18 cellular contexts compared by ENCODE assay signal in genomic region chr2:238754259-238754658, GRCh38.
A peak's percentile ranks its signal among the peaks of the same experiment; 100 is the strongest.
DNase-seq lines count a peak whose midpoint lies in the region; ATAC-seq and TF ChIP-seq lines count a peak whose summit lies in the region.
"Had no signal": no experiment of that assay in that cellular context is flagged by ENCODE, and none has a peak within 500 bp of the region (broad histone marks: within the 10 kb centered on the region; RNA-seq: fewer than 3 reads in every experiment).

No MANE protein-coding gene starts in this region.

- H3K9me3 Mint-ChIP-seq in GM23338: peaks cover 3% of the 10 kb centered on the region; the same call in 2 of the 3 replicates

- DNase-seq in GM23338 (ENCODE audit: low spot score) (peak; percentile 48), NB4 (ENCODE audit: low read depth) (no peak), choroid plexus epithelial cell (ENCODE audit: low read depth) (no peak), neuronal stem cell (ENCODE audit: low spot score) (no peak), NCI-H2227 treated with DMSO at 0.1 percent for 48 hours (lab: John Stamatoyannopoulos, UW) (no peak), body of pancreas (no peak)
- DNase-seq: activated effector memory CD4-positive, alpha-beta T cell treated with Interleukin-2 at 50 U/mL for 16 hours; amniotic stem cell; CD8-positive, alpha-beta T cell; colonic mucosa; IMR-90; NCI-H1105 treated with DMSO at 0.1 percent for 48 hours; posterior cingulate gyrus; stomach had no signal

- H3K4me1 Mint-ChIP-seq in GM23338: no peaks in the 10 kb centered on the region; the same call in 2 of the 3 replicates

- H3K4ac ChIP-seq in neuronal stem cell (ENCODE audit: low read length): no peak overlapping the region

- no peak overlapping the region for H4K91ac ChIP-seq in neuronal stem cell (ENCODE audit: low read depth, low read length, poor library complexity)

- H2BK15ac ChIP-seq in neuronal stem cell (ENCODE audit: low read length): no peak overlapping the region

- H3K9me3 ChIP-seq in neuronal stem cell (replicated peaks in 1 of 2; ENCODE audit: control insufficient read depth in 2 of 2, insufficient read depth in 1 of 2, low read depth in 1 of 2, low read length in 2 of 2): no peaks in the 10 kb centered on the region
- H3K9me3 ChIP-seq in body of pancreas: peaks cover 0 to 9% (median 0%) of the 10 kb centered on the region in 3 donors
- H3K9me3 ChIP-seq: colonic mucosa had no signal

- peak; percentile 53 to 65 for TF ChIP-seq CTCF in GM23338 (conservative IDR thresholded peaks at IDR 0.05; ENCODE audit: low read depth in 2 of 2)
- TF ChIP-seq CTCF in NB4 (IDR thresholded peaks at IDR 0.05; ENCODE audit: low read depth, low read length): peak; percentile 39
- TF ChIP-seq CTCF in choroid plexus epithelial cell (conservative IDR thresholded peaks at IDR 0.05; ENCODE audit: low read depth, low read length): peak; percentile 36
- no peak for TF ChIP-seq CTCF in body of pancreas (IDR thresholded peaks at IDR 0.05)

- no peak overlapping the region for H2AFZ ChIP-seq in GM23338
- H2AFZ ChIP-seq in neuronal stem cell (ENCODE audit: low read length): no peak overlapping the region

- peak; percentile 87 for ATAC-seq in GM23338
- ATAC-seq in HG03521 (IDR thresholded peaks at IDR 0.05; ENCODE audit: unreplicated experiment): no peak
- no peak for ATAC-seq in body of pancreas
- ATAC-seq: CD8-positive, alpha-beta T cell had no signal

- no peak overlapping the region for H3K4me3 ChIP-seq in GM23338
- H3K4me3 ChIP-seq in NB4 (ENCODE audit: low read depth, low read length): no peak overlapping the region
- no peak overlapping the region for H3K4me3 ChIP-seq in choroid plexus epithelial cell (ENCODE audit: low read depth, low read length)
- H3K4me3 ChIP-seq in neuronal stem cell (ENCODE audit: low read length in 2 of 2): no peak overlapping the region
- no peak overlapping the region for H3K4me3 ChIP-seq in body of pancreas
- H3K4me3 ChIP-seq: colonic mucosa, SJSA1, stomach, vagina had no signal

- no peak overlapping the region for H3K27ac Mint-ChIP-seq in GM23338
- H3K27ac Mint-ChIP-seq: CD8-positive, alpha-beta T cell had no signal

- H3K9ac ChIP-seq in neuronal stem cell (ENCODE audit: low read depth, low read length, poor library complexity): no peak overlapping the region

- H3K27ac ChIP-seq in GM23338 (ENCODE audit: low read depth): no peak overlapping the region
- H3K27ac ChIP-seq in neuronal stem cell (replicated peaks; ENCODE audit: low read length): no peak overlapping the region
- H3K27ac ChIP-seq in body of pancreas: no peak overlapping the region
- H3K27ac ChIP-seq: colonic mucosa, epithelial cell of prostate, SJSA1, vagina had no signal

- WGBS in neuronal stem cell (ENCODE audit: extremely low coverage in 2 of 2, insufficient read length in 2 of 2, insufficient replicate concordance in 1 of 2), 2 donors: no CpG with 5 or more reads among the region's 8 CpGs
- 58 to 59% methylated on average over 8 of the region's 8 CpGs for WGBS in body of pancreas, 2 donors

- TF ChIP-seq POLR2A in NB4 (IDR thresholded peaks at IDR 0.05; ENCODE audit: extremely low read depth, insufficient read length): no peak
- TF ChIP-seq POLR2A in body of pancreas (IDR thresholded peaks at IDR 0.05): no peak

- H3K36me3 Mint-ChIP-seq in GM23338 (ENCODE audit: low read depth): no peaks in the 10 kb centered on the region; the same call in 2 of the 3 replicates
- H3K36me3 Mint-ChIP-seq: CD8-positive, alpha-beta T cell had no signal

- H3K27me3 ChIP-seq in GM23338 (ENCODE audit: insufficient read depth) (no peaks in the 10 kb centered on the region), neuronal stem cell (ENCODE audit: control insufficient read depth in 3 of 3, insufficient read depth in 3 of 3, low read depth in 1 of 3, low read length in 3 of 3) (no peaks in the 10 kb centered on the region), body of pancreas (no peaks in the 10 kb centered on the region)
- H3K27me3 ChIP-seq: colonic mucosa, SJSA1, stomach, vagina had no signal

- no peaks in the 10 kb centered on the region for H3K4me1 ChIP-seq in GM23338 (ENCODE audit: insufficient read depth)
- H3K4me1 ChIP-seq in neuronal stem cell (ENCODE audit: control insufficient read depth in 2 of 2, insufficient read depth in 1 of 2, low read depth in 1 of 2, low read length in 2 of 2): no peaks in the 10 kb centered on the region
- no peaks in the 10 kb centered on the region for H3K4me1 ChIP-seq in body of pancreas
- H3K4me1 ChIP-seq: colonic mucosa, SJSA1, vagina had no signal

- no peak overlapping the region for H3K23ac ChIP-seq in neuronal stem cell (ENCODE audit: low read depth, low read length, poor library complexity)

- H3K9me2 ChIP-seq in GM23338 (ENCODE audit: insufficient read depth): no peaks in the 10 kb centered on the region

- H2AK5ac ChIP-seq in neuronal stem cell (ENCODE audit: low read depth, low read length): no peak overlapping the region

- no peak overlapping the region for H3K4me3 Mint-ChIP-seq in GM23338
- H3K4me3 Mint-ChIP-seq: CD8-positive, alpha-beta T cell had no signal

- no peak overlapping the region for H3K4me2 ChIP-seq in GM23338
- no peak overlapping the region for H3K4me2 ChIP-seq in neuronal stem cell (ENCODE audit: insufficient read depth, low read length, poor library complexity, severe bottlenecking)

- no peak overlapping the region for H4K8ac ChIP-seq in neuronal stem cell (ENCODE audit: low read depth, low read length)

- H2BK12ac ChIP-seq in neuronal stem cell (ENCODE audit: low read length): no peak overlapping the region

- no peaks in the 10 kb centered on the region for H4K20me1 ChIP-seq in GM23338 (replicated peaks; ENCODE audit: insufficient read depth)

- H2BK120ac ChIP-seq in neuronal stem cell (ENCODE audit: low read depth, low read length): no peak overlapping the region

- H3K79me2 ChIP-seq in GM23338 (replicated peaks; ENCODE audit: insufficient read depth): no peaks in the 10 kb centered on the region

- no peaks in the 10 kb centered on the region for H3K79me1 ChIP-seq in neuronal stem cell (ENCODE audit: low read depth, low read length)

- intact Hi-C loops in body of pancreas (cut with DNase I): no loop called here

- peaks cover 6% of the 10 kb centered on the region for H3K27me3 Mint-ChIP-seq in GM23338 (ENCODE audit: insufficient read depth, low read depth, poor library complexity)

- no peaks in the 10 kb centered on the region for H3F3A ChIP-seq in GM23338 (replicated peaks; ENCODE audit: low read depth)

- H3K14ac ChIP-seq in neuronal stem cell (ENCODE audit: low read length): peak overlapping the region; percentile 31

- H2BK5ac ChIP-seq in neuronal stem cell (ENCODE audit: low read length): no peak overlapping the region

- no peak overlapping the region for H3K18ac ChIP-seq in neuronal stem cell (ENCODE audit: low read length)

- H3K36me3 ChIP-seq in GM23338 (ENCODE audit: insufficient read depth) (no peaks in the 10 kb centered on the region), neuronal stem cell (replicated peaks in 1 of 2; ENCODE audit: control insufficient read depth in 2 of 2, insufficient read depth in 2 of 2, low read length in 2 of 2) (no peaks in the 10 kb centered on the region), body of pancreas (replicated peaks in 1 of 2; ENCODE audit: insufficient read depth in 1 of 2, low read depth in 2 of 2) (no peaks in the 10 kb centered on the region)
- H3K36me3 ChIP-seq: colonic mucosa, SJSA1, stomach, vagina had no signal

TF ChIP-seq in GM23338, 12 proteins besides CTCF, POLR2A, EP300 and RAD21 (continues in another document):
- TF ChIP-seq POLR2AphosphoS5 (IDR thresholded peaks at IDR 0.05; ENCODE audit: low read depth) (no peak), JUNB (IDR thresholded peaks at IDR 0.05; ENCODE audit: unreplicated experiment) (no peak), NANOG (IDR thresholded peaks at IDR 0.05; ENCODE audit: borderline replicate concordance) (no peak), ETS1 (IDR thresholded peaks at IDR 0.05) (no peak), ZNF114 (CRISPR knock-in tag; IDR thresholded peaks at IDR 0.05) (no peak), EZH2phosphoT487 (IDR thresholded peaks at IDR 0.05; ENCODE audit: unreplicated experiment) (no peak)

Comparison
In these comparisons a context has a peak if more than half of its experiments do, and no peak if none do; other contexts are left out.
1. CTCF ChIP-seq: peak in GM23338 (2 of 2), NB4 (single experiment) and choroid plexus epithelial cell (single experiment); none in body of pancreas (0 of 7).